In the genomic region with DNA sequence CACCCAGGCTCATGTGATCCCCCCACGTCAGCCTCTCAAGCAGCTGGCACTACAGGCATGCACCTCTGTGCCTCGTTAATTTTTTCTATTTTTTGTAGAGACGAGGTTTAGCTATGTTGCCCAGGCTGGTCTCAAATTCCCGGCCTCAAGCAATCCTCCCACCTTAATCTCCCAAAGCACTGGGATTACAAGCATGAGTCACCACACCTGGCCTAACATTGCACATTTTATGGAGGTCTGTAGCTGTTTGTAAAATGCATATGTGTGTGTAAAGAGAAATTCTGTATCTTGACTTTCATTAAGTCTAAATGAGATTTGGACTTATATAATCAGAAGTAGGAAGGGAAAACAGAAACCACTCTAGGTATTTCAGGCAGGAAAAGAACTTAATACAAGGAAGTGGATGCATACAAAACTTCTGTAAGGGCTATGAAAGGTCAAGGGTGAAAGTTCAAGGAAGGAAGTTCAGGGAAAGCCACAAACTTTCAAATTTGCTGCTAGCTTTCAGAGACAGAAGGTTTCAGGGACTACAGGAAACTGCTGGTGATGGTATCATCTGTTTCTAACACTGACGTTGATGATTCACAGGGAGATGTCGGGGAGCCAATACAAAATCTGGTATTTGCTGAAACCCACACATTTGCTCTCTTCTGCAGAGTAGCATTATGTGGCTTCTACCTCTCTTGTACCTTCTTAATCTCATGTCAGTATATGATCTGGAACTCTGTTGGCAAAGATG, we compare ENCODE assay signal across 8 cellular contexts.
A peak's percentile ranks its signal among the peaks of the same experiment; 100 is the strongest.
DNase-seq lines count a peak whose midpoint lies in the region; ATAC-seq and TF ChIP-seq lines count a peak whose summit lies in the region.

No MANE protein-coding gene starts in this region.

- H3K4me3 Mint-ChIP-seq in osteocyte (ENCODE audit: unreplicated experiment) = no peak overlapping the region

- H4K20me1 ChIP-seq in SK-N-SH (ENCODE audit: insufficient read depth) = no peaks in the 10 kb centered on the region

- POLR2A ChIA-PET in SK-N-SH (lab: Yijun Ruan, JAX) = no interaction called here

- H2AFZ ChIP-seq in ACC112 (ENCODE audit: low read length, unreplicated experiment) (peak overlapping the region; percentile 19), SK-N-SH (ENCODE audit: low read depth) (no peak overlapping the region)

- H3K36me3 Mint-ChIP-seq in osteocyte (ENCODE audit: unreplicated experiment) = no peaks in the 10 kb centered on the region

- peaks cover 22% of the 10 kb centered on the region for H3K4me1 ChIP-seq in ACC112 (ENCODE audit: control insufficient read depth, insufficient read depth, low read length, unreplicated experiment)
- peaks cover 0 to 15% of the 10 kb centered on the region in 2 experiments; a peak in 2 of 4 replicates for H3K4me1 ChIP-seq in SK-N-SH (ENCODE audit: control insufficient read depth in 1 of 2, insufficient read depth in 2 of 2, low read depth in 1 of 2, low read length in 1 of 2)
- peaks cover 1% of the 10 kb centered on the region; the same call in 1 of the 2 replicates for H3K4me1 ChIP-seq in HAP-1

- WGBS in SK-N-SH (ENCODE audit: low lambda C conversion rate) = 58% methylated on average over 6 of the region's 6 CpGs

- H3K9me3 ChIP-seq in SK-N-SH = no peaks in the 10 kb centered on the region
- no peaks in the 10 kb centered on the region for H3K9me3 ChIP-seq in HAP-1

- TF ChIP-seq RAD21 in SK-N-SH (IDR thresholded peaks at IDR 0.05; ENCODE audit: low read length) = no peak

- ATAC-seq in GM18870 (IDR thresholded peaks at IDR 0.05; ENCODE audit: unreplicated experiment) (peak; percentile 84), HG03060 (IDR thresholded peaks at IDR 0.05; ENCODE audit: low read depth, unreplicated experiment) (peak; percentile 69), left ventricle myocardium superior (no peak)

- TF ChIP-seq EP300 in SK-N-SH (IDR thresholded peaks at IDR 0.05; ENCODE audit: borderline replicate concordance in 1 of 2, low read depth in 1 of 2, low read length in 1 of 2) = no peak

- TF ChIP-seq CTCF in SK-N-SH (IDR thresholded peaks at IDR 0.05) = no peak
- no peak for TF ChIP-seq CTCF in fibroblast of villous mesenchyme (IDR thresholded peaks at IDR 0.05; ENCODE audit: insufficient read depth, low read depth, low read length)
- TF ChIP-seq CTCF in osteocyte (IDR thresholded peaks at IDR 0.05) = no peak

- H3K4me1 Mint-ChIP-seq in osteocyte (ENCODE audit: unreplicated experiment) = peaks cover 25% of the 10 kb centered on the region

- H3K27ac ChIP-seq in ACC112 (ENCODE audit: low read depth, low read length) = no peak overlapping the region
- no peak overlapping the region for H3K27ac ChIP-seq in SK-N-SH (ENCODE audit: low read depth in 2 of 2, low read length in 1 of 2)

- H3K9me2 ChIP-seq in SK-N-SH = no peaks in the 10 kb centered on the region

- intact Hi-C loops in left ventricle myocardium superior (cut with micrococcal nuclease) = no loop called here

- DNase-seq in SK-N-SH = no peak
- DNase-seq in fibroblast of villous mesenchyme (ENCODE audit: low read depth) = peak; percentile 66
- no peak for DNase-seq in left ventricle myocardium superior
- no peak for DNase-seq in osteocyte (ENCODE audit: extremely low spot score, unreplicated experiment)
- no peak for DNase-seq in HAP-1 (ENCODE audit: low spot score in 2 of 2)

- CTCF ChIA-PET in SK-N-SH (lab: Yijun Ruan, JAX) = no interaction called here

- H3K27ac Mint-ChIP-seq in osteocyte (ENCODE audit: unreplicated experiment) = no peak overlapping the region

- no peak overlapping the region for H3K4me3 ChIP-seq in ACC112 (ENCODE audit: low read depth, low read length)
- no peak overlapping the region for H3K4me3 ChIP-seq in SK-N-SH (ENCODE audit: low read depth in 2 of 2, low read length in 1 of 2)
- H3K4me3 ChIP-seq in fibroblast of villous mesenchyme (ENCODE audit: low read depth, low read length) = no peak overlapping the region
- no peak overlapping the region for H3K4me3 ChIP-seq in HAP-1

- no peak overlapping the region for H3K4me2 ChIP-seq in SK-N-SH

- H3K9me3 Mint-ChIP-seq in osteocyte (ENCODE audit: unreplicated experiment) = no peaks in the 10 kb centered on the region

- H3K9ac ChIP-seq in SK-N-SH = no peak overlapping the region

- no peaks in the 10 kb centered on the region for H3K36me3 ChIP-seq in ACC112 (ENCODE audit: insufficient read depth, low read length)
- H3K36me3 ChIP-seq in SK-N-SH (replicated peaks in 1 of 2; ENCODE audit: control insufficient read depth in 1 of 2, insufficient read depth in 2 of 2, low read length in 1 of 2) = no peaks in the 10 kb centered on the region
- H3K36me3 ChIP-seq in HAP-1 (replicated peaks) = no peaks in the 10 kb centered on the region

- in situ Hi-C loops in HAP-1 (cut with MboI; ENCODE audit: low sequenced_read_pairs) = no loop called here

- H3K27me3 Mint-ChIP-seq in osteocyte (ENCODE audit: unreplicated experiment) = no peaks in the 10 kb centered on the region

- H3K79me2 ChIP-seq in ACC112 (ENCODE audit: control insufficient read depth, insufficient read depth, low read length, unreplicated experiment) = no peaks in the 10 kb centered on the region
- H3K79me2 ChIP-seq in SK-N-SH (ENCODE audit: insufficient read depth) = no peaks in the 10 kb centered on the region

- H3F3A ChIP-seq in SK-N-SH (replicated peaks; ENCODE audit: insufficient read depth) = no peaks in the 10 kb centered on the region

- H3K27me3 ChIP-seq in ACC112 (ENCODE audit: insufficient read depth, low read length) = no peaks in the 10 kb centered on the region
- no peaks in the 10 kb centered on the region for H3K27me3 ChIP-seq in SK-N-SH (ENCODE audit: insufficient read depth)
- H3K27me3 ChIP-seq in HAP-1 (ENCODE audit: low read depth) = 0 out of 2 replicates have a peak, but pooled peaks cover 2% of the 10 kb centered on the region

TF ChIP-seq in SK-N-SH, 30 proteins besides CTCF, POLR2A, EP300 and RAD21 (continues in another document):
- TF ChIP-seq, protein P1, sequence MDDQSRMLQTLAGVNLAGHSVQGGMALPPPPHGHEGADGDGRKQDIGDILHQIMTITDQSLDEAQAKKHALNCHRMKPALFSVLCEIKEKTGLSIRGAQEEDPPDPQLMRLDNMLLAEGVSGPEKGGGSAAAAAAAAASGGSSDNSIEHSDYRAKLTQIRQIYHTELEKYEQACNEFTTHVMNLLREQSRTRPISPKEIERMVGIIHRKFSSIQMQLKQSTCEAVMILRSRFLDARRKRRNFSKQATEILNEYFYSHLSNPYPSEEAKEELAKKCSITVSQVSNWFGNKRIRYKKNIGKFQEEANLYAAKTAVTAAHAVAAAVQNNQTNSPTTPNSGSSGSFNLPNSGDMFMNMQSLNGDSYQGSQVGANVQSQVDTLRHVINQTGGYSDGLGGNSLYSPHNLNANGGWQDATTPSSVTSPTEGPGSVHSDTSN (IDR thresholded peaks at IDR 0.05) = peak; percentile 36; the same call in 1 of the 2 replicates
- TF ChIP-seq TCF12 (IDR thresholded peaks at IDR 0.05) (peak; percentile 54; the same call in 1 of the 2 replicates), ZBTB33 (IDR thresholded peaks at IDR 0.05; ENCODE audit: borderline replicate concordance, low read depth) (no peak), EZH2phosphoT487 (IDR thresholded peaks at IDR 0.05; ENCODE audit: borderline replicate concordance, low read depth) (no peak), FOSL2 (IDR thresholded peaks at IDR 0.05; ENCODE audit: borderline replicate concordance, low read depth) (no peak), MXI1 (IDR thresholded peaks at IDR 0.05; ENCODE audit: low read depth, low read length) (no peak), GABPA (IDR thresholded peaks at IDR 0.05; ENCODE audit: low read depth) (no peak), USF1 (IDR thresholded peaks at IDR 0.05; ENCODE audit: borderline replicate concordance, low read depth) (no peak), NRF1 (IDR thresholded peaks at IDR 0.05; ENCODE audit: low read depth, low read length) (no peak), MEF2A (IDR thresholded peaks at IDR 0.05; ENCODE audit: borderline replicate concordance, low read depth) (no peak), FOXM1 (IDR thresholded peaks at IDR 0.05; ENCODE audit: low read depth) (no peak), RXRA (IDR thresholded peaks at IDR 0.05; ENCODE audit: borderline replicate concordance, low read depth) (peak; percentile 14; the same call in 1 of the 2 replicates), POLR2AphosphoS5 (IDR thresholded peaks at IDR 0.05; ENCODE audit: low read depth, low read length) (no peak)
- TF ChIP-seq, protein P2, sequence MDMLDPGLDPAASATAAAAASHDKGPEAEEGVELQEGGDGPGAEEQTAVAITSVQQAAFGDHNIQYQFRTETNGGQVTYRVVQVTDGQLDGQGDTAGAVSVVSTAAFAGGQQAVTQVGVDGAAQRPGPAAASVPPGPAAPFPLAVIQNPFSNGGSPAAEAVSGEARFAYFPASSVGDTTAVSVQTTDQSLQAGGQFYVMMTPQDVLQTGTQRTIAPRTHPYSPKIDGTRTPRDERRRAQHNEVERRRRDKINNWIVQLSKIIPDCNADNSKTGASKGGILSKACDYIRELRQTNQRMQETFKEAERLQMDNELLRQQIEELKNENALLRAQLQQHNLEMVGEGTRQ (IDR thresholded peaks at IDR 0.05; ENCODE audit: borderline replicate concordance, low read depth, low read length) = no peak
- TF ChIP-seq, protein P3, sequence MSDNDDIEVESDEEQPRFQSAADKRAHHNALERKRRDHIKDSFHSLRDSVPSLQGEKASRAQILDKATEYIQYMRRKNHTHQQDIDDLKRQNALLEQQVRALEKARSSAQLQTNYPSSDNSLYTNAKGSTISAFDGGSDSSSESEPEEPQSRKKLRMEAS (IDR thresholded peaks at IDR 0.05; ENCODE audit: low read depth) = no peak
